30 cellular contexts compared by ENCODE assay signal in the genomic region with DNA sequence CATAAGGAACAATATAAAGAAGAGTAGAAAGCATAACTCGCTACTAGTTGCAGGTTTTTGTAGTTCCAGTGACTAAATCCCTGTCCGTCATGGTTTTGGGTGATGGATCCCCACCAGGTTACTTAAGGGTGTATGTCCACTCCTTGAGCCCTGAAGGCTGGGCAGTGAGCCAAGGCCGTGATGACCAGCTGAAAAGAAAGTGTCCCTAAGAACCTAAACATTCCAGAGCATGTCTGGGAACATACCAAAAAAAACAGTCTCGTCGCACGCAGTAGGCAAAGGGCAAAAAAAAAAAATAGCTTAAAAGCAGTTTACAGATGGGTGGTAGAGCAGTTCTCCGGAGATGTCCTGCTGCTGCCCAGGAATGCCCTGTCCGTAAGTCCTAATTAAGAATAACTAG. TPM values are rescaled to one million over a fixed set of nuclear protein-coding genes. Genes with fewer than 3 reads are reported as not detected.
DNase-seq lines count a peak whose midpoint lies in the region; ATAC-seq and TF ChIP-seq lines count a peak whose summit lies in the region.
"Had no signal": no experiment of that assay in that cellular context is flagged by ENCODE, and none has a peak within 500 bp of the region (broad histone marks: within the 10 kb centered on the region; RNA-seq: fewer than 3 reads in every experiment).

No MANE protein-coding gene starts in this region.

- H3K9me3 ChIP-seq in mammary epithelial cell (replicated peaks; ENCODE audit: insufficient read depth, low read length) (no peaks in the 10 kb centered on the region), aorta (ENCODE audit: control insufficient read depth, low read length) (no peaks in the 10 kb centered on the region)
- H3K9me3 ChIP-seq: esophagus squamous epithelium, lower lobe of right lung, pancreas, right lobe of liver, testis, vagina had no signal

- dilution Hi-C loops in mammary epithelial cell (cut with HindIII; ENCODE audit: low sequenced_read_pairs) = no loop called here

- H3K36me3 Mint-ChIP-seq in MCF 10A (ENCODE audit: insufficient read depth, unreplicated experiment) = no peaks in the 10 kb centered on the region
- H3K36me3 Mint-ChIP-seq in memory B cell = no peaks in the 10 kb centered on the region
- H3K36me3 Mint-ChIP-seq: activated naive CD8-positive, alpha-beta T cell treated with anti-CD3 and anti-CD28 coated beads, Interleukin-2, amount 10 ng/mL, durations not matched to agents 7 days and 5 days had no signal

- H3K36me3 ChIP-seq in mammary epithelial cell (ENCODE audit: insufficient read depth, low read length) (no peaks in the 10 kb centered on the region), aorta (ENCODE audit: control insufficient read depth in 1 of 2, insufficient read depth in 2 of 2, low read length in 1 of 2) (no peaks in the 10 kb centered on the region)
- H3K36me3 ChIP-seq: esophagus squamous epithelium, lower lobe of right lung, pancreas, right lobe of liver, vagina had no signal

- 72% methylated on average over 8 of the region's 8 CpGs for WGBS in mammary epithelial cell (ENCODE audit: low coverage, missing lambda C conversion rate)
- 15 to 20% methylated on average over 8 of the region's 8 CpGs for WGBS in aorta, 2 donors

- no peak overlapping the region for H2AFZ ChIP-seq in mammary epithelial cell (ENCODE audit: low read depth, low read length)

- peak; percentile 22 for DNase-seq in MCF 10A (ENCODE audit: unreplicated experiment)
- DNase-seq in mammary epithelial cell = no peak
- no peak for DNase-seq in coronary artery (ENCODE audit: low spot score)
- DNase-seq in memory B cell (ENCODE audit: low spot score in 2 of 2) = no peak
- DNase-seq in aorta = peak; percentile 65 to 84
- no peak for DNase-seq in C1 segment of cervical spinal cord (lab: John Stamatoyannopoulos, UW)
- DNase-seq: activated CD4-positive, alpha-beta T cell treated with anti-CD3 and anti-CD28 coated beads for 1 hour; activated CD8-positive, alpha-beta T cell treated with anti-CD3 and anti-CD28 coated beads, Interleukin-2, amount 10 ng/mL, durations not matched to agents 7 days and 5 days; activated effector memory CD4-positive, alpha-beta T cell treated with Interleukin-2 at 50 U/mL for 16 hours; activated naive CD8-positive, alpha-beta T cell treated with anti-CD3 and anti-CD28 coated beads, Interleukin-2, amount 10 ng/mL, durations not matched to agents 7 days and 5 days; activated T-cell treated with anti-CD3 and anti-CD28 coated beads for 4 hours; CD4-positive, CD25-positive, alpha-beta regulatory T cell; endodermal cell; esophagus squamous epithelium; Kasumi-1; lower lobe of right lung; NCI-H510A treated with DMSO at 0.1 percent for 48 hours; pancreas; right lobe of liver; stimulated activated CD4-positive, alpha-beta T cell treated with anti-CD3 and anti-CD28 coated beads, Interleukin-15, amount 100 ng/mL, for 24 hours; stimulated activated naive CD4-positive, alpha-beta T cell; testis had no signal

- H3K4me1 Mint-ChIP-seq in MCF 10A (ENCODE audit: insufficient read depth, unreplicated experiment) (no peaks in the 10 kb centered on the region), memory B cell (no peaks in the 10 kb centered on the region)
- H3K4me1 Mint-ChIP-seq: activated naive CD8-positive, alpha-beta T cell treated with anti-CD3 and anti-CD28 coated beads, Interleukin-2, amount 10 ng/mL, durations not matched to agents 7 days and 5 days; CD4-positive, CD25-positive, alpha-beta regulatory T cell; endodermal cell; nephron had no signal

- no peaks in the 10 kb centered on the region for H4K20me1 ChIP-seq in mammary epithelial cell (ENCODE audit: insufficient read depth, low read length)

- H3K27ac Mint-ChIP-seq in MCF 10A (ENCODE audit: low read depth, unreplicated experiment) (no peak overlapping the region), memory B cell (peak overlapping the region; percentile 35)
- H3K27ac Mint-ChIP-seq: activated CD8-positive, alpha-beta T cell treated with anti-CD3 and anti-CD28 coated beads, Interleukin-2, amount 10 ng/mL, durations not matched to agents 7 days and 5 days; activated naive CD8-positive, alpha-beta T cell treated with anti-CD3 and anti-CD28 coated beads, Interleukin-2, amount 10 ng/mL, durations not matched to agents 7 days and 5 days; CD4-positive, CD25-positive, alpha-beta regulatory T cell; endodermal cell had no signal

- CTCF ChIA-PET in MCF 10A (lab: Yijun Ruan, JAX) (interaction anchor here (1.1 kb wide), 1 partner anchor 98 kb away, joined by 3 read pairs; no protein-coding TSS in a partner anchor), mammary epithelial cell (lab: Charles Lee; ENCODE audit: low non-redundant PET) (no interaction called here)

- H3K27ac ChIP-seq in mammary epithelial cell (ENCODE audit: insufficient read depth, low read depth, low read length) (no peak overlapping the region), coronary artery (peak overlapping the region; percentile 3 to 83), aorta (ENCODE audit: low read depth in 1 of 2, low read length in 2 of 2) (peak overlapping the region; percentile 55 to 67)
- H3K27ac ChIP-seq: 22Rv1, esophagus squamous epithelium, HL-60, lower lobe of right lung, pancreas, right lobe of liver, testis, vagina had no signal

- H3K79me2 ChIP-seq in mammary epithelial cell (ENCODE audit: insufficient read depth, low read length) = no peaks in the 10 kb centered on the region

- POLR2A ChIA-PET in MCF 10A (lab: Yijun Ruan, JAX) = no interaction called here

- intact Hi-C loops in MCF 10A (cut with micrococcal nuclease) = no loop called here
- intact Hi-C loops in mammary epithelial cell (cut with micrococcal nuclease) = no loop called here
- intact Hi-C loops in aorta (cut with DNase I) = loop anchor here in 1 of 2 donors (5.0 kb wide), 1 partner anchor 94 kb away; a partner anchor contains a TSS

- BruUV-seq in MCF 10A (replicated peaks; lab: Mats Ljungman, UMichigan) (no TSS peak), mammary epithelial cell (replicated peaks; lab: Mats Ljungman, UMichigan) (no TSS peak)

- H3K27me3 Mint-ChIP-seq in MCF 10A (ENCODE audit: insufficient read depth, unreplicated experiment) (no peaks in the 10 kb centered on the region), memory B cell (peaks cover 4% of the 10 kb centered on the region)
- H3K27me3 Mint-ChIP-seq: dendritic cell treated with granulocyte-macrophage colony-stimulating factor and Interleukin-4, amounts not matched to agents 40 ng/mL and 50 ng/mL, for 4 days had no signal

- TF ChIP-seq CTCF in MCF 10A (IDR thresholded peaks at IDR 0.05; ENCODE audit: unreplicated experiment) = no peak
- no peak for TF ChIP-seq CTCF in mammary epithelial cell (conservative IDR thresholded peaks at IDR 0.05 in 1 of 2, IDR thresholded peaks at IDR 0.05 in 1 of 2; ENCODE audit: extremely low read depth in 1 of 2, insufficient read depth in 1 of 2, low read depth in 1 of 2, low read length in 2 of 2)
- TF ChIP-seq CTCF in coronary artery (IDR thresholded peaks at IDR 0.05) = no peak

- H3K27me3 ChIP-seq in mammary epithelial cell (ENCODE audit: insufficient read depth, low read length) = no peaks in the 10 kb centered on the region
- H3K27me3 ChIP-seq in aorta (ENCODE audit: control insufficient read depth in 1 of 2, insufficient read depth in 2 of 2, low read length in 1 of 2) = no peaks in the 10 kb centered on the region
- H3K27me3 ChIP-seq: esophagus squamous epithelium, right lobe of liver, testis, vagina had no signal

- H3K4me3 ChIP-seq in mammary epithelial cell (replicated peaks in 1 of 3; ENCODE audit: insufficient read depth in 1 of 3, low read depth in 2 of 3, low read length in 3 of 3) (no peak overlapping the region), coronary artery (peak overlapping the region; percentile 31), aorta (ENCODE audit: low read length in 2 of 2) (no peak overlapping the region)
- H3K4me3 ChIP-seq: esophagus squamous epithelium, GM12878, lower lobe of right lung, pancreas, right lobe of liver, testis, vagina had no signal

- no peak for ATAC-seq in memory B cell (ENCODE audit: low read depth)
- ATAC-seq in aorta (ENCODE audit: low FRiP score) = no peak
- ATAC-seq in GM19023 (IDR thresholded peaks at IDR 0.05; ENCODE audit: unreplicated experiment) = no peak
- no peak for ATAC-seq in HG03045 (IDR thresholded peaks at IDR 0.05; ENCODE audit: unreplicated experiment)
- ATAC-seq: activated CD8-positive, alpha-beta T cell treated with anti-CD3 and anti-CD28 coated beads, Interleukin-2, amount 10 ng/mL, durations not matched to agents 7 days and 5 days; lower lobe of right lung; pancreas; right lobe of liver had no signal

- H3K4me1 ChIP-seq in mammary epithelial cell (ENCODE audit: insufficient read depth, low read length) (no peaks in the 10 kb centered on the region), aorta (ENCODE audit: control insufficient read depth in 1 of 2, insufficient read depth in 2 of 2, low read length in 2 of 2) (peaks cover 0 to 2% of the 10 kb centered on the region in 2 donors)
- H3K4me1 ChIP-seq: esophagus squamous epithelium, lower lobe of right lung, pancreas, right lobe of liver, testis, vagina had no signal

- H3K9ac ChIP-seq in mammary epithelial cell (ENCODE audit: insufficient read depth, low read length) = no peak overlapping the region

- H3K9me3 Mint-ChIP-seq in MCF 10A (ENCODE audit: unreplicated experiment) = no peaks in the 10 kb centered on the region
- H3K9me3 Mint-ChIP-seq in memory B cell = peaks cover 5% of the 10 kb centered on the region
- H3K9me3 Mint-ChIP-seq: dendritic cell treated with granulocyte-macrophage colony-stimulating factor and Interleukin-4, amounts not matched to agents 40 ng/mL and 50 ng/mL, for 4 days had no signal

- no peak overlapping the region for H3K4me3 Mint-ChIP-seq in MCF 10A (ENCODE audit: unreplicated experiment)
- no peak overlapping the region for H3K4me3 Mint-ChIP-seq in memory B cell
- H3K4me3 Mint-ChIP-seq: activated CD8-positive, alpha-beta T cell treated with anti-CD3 and anti-CD28 coated beads, Interleukin-2, amount 10 ng/mL, durations not matched to agents 7 days and 5 days; activated naive CD8-positive, alpha-beta T cell treated with anti-CD3 and anti-CD28 coated beads, Interleukin-2, amount 10 ng/mL, durations not matched to agents 7 days and 5 days; CD4-positive, CD25-positive, alpha-beta regulatory T cell; dendritic cell treated with granulocyte-macrophage colony-stimulating factor and Interleukin-4, amounts not matched to agents 40 ng/mL and 50 ng/mL, for 4 days; endodermal cell; nephron had no signal

- in situ Hi-C loops in mammary epithelial cell (cut with MboI; ENCODE audit: low sequenced_read_pairs in 2 of 2) = loop anchor here (25.0 kb wide), 1 partner anchor 189 kb away; no protein-coding TSS in a partner anchor

- H3K4me2 ChIP-seq in mammary epithelial cell (ENCODE audit: insufficient read depth, low read depth, low read length) = no peak overlapping the region

RNA-seq across cellular contexts. Expression of a gene that starts 21.4 kb away (rescaled TPM):
- 20.7 and 21.9 TPM in 2 replicates for total RNA-seq in MCF 10A (2022)
- 10 to 100 TPM; 29.9 to 35.2 TPM for total RNA-seq in mammary epithelial cell
- 15.8 TPM for polyA plus RNA-seq in mammary epithelial cell
- polyA minus RNA-seq in mammary epithelial cell = 24.6 TPM
- 10 to 100 TPM; 29.5 to 48.9 TPM for total RNA-seq in aorta
- polyA plus RNA-seq in aorta = 10 to 100 TPM; 16.2 to 33.0 TPM

Comparison
In these comparisons a context has a peak if more than half of its experiments do, and no peak if none do; other contexts are left out.
1. DNase-seq: peak in MCF 10A (single experiment) and aorta (2 of 2); none in mammary epithelial cell (single experiment), coronary artery (single experiment), memory B cell (0 of 2) and C1 segment of cervical spinal cord (0 of 14).